In the genomic region with DNA sequence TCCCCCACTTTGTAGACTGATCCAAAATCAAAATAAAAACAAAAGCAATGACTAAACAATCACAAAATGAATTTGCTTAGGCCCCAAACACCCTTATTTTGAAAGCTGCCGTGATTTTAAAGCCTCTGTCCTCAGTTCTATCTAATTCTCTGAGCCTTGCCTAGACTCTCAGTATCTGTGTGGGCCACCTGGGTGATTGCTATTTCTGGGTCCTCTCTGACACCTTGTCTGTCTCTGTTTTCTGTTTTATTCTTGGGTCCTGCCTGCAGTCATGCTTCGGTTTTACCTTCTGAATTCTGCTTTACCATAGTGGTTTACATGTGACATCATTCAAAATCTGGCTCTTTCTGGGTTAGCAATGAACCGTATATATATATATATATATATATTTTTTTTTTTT, we compare ENCODE assay signal across 3 cellular contexts.
"Had no signal": no experiment of that assay in that cellular context is flagged by ENCODE, and none has a peak within 500 bp of the region (broad histone marks: within the 10 kb centered on the region; RNA-seq: fewer than 3 reads in every experiment).

No MANE protein-coding gene starts in this region.

- DNase-seq: GDM1, GF-D8 had no signal

- ATAC-seq: GM12878 had no signal

- H3K4me3 ChIP-seq: GM12878 had no signal
